Comparison of ENCODE assay signal across 13 cellular contexts in the genomic region with DNA sequence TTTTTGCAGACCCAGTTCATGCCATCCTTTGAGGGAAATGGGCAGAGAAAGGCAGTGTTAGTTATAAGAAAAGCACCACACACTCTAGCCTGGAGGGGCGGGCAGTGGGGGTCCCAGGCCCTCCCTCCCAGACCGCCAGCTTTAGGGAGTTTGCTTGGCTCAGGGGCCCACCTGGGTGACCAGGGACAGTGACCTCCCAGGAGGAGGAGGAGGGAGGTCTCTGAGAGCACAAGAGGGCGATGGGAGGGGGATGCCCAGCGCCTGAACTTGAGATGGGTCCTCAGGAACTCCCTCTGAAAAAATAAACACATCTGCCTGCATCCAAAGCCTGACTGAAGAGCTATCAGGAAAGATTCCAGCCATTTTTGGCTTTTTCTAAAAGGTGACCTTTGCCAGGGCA. TPM values are rescaled to one million over a fixed set of nuclear protein-coding genes. Genes with fewer than 3 reads are reported as not detected.
DNase-seq lines count a peak whose midpoint lies in the region; ATAC-seq and TF ChIP-seq lines count a peak whose summit lies in the region.
"Had no signal": no experiment of that assay in that cellular context is flagged by ENCODE, and none has a peak within 500 bp of the region (broad histone marks: within the 10 kb centered on the region; RNA-seq: fewer than 3 reads in every experiment).

No MANE protein-coding gene starts in this region.

- H3K4me2 ChIP-seq in neural cell (ENCODE audit: low read length): no peak overlapping the region

- peaks cover 53 to 74% (median 71%) of the 10 kb centered on the region in 4 donors for H3K4me1 ChIP-seq in upper lobe of left lung

- H3K36me3 ChIP-seq in neural cell (ENCODE audit: insufficient read depth, low read length): peaks cover 5% of the 10 kb centered on the region
- H3K36me3 ChIP-seq in upper lobe of left lung: peaks cover 0 to 6% (median 0%) of the 10 kb centered on the region in 4 donors

- no peaks in the 10 kb centered on the region for H3K79me2 ChIP-seq in neural cell (replicated peaks; ENCODE audit: insufficient read depth, low read length)

- H3K27ac ChIP-seq in neural cell (ENCODE audit: low read length) (peak overlapping the region; percentile 95), upper lobe of left lung (peak overlapping the region; percentile 84 to 88 (median 84))

- H3K27me3 ChIP-seq in neural cell (ENCODE audit: insufficient read depth, low read depth, low read length) (no peaks in the 10 kb centered on the region), upper lobe of left lung (no peaks in the 10 kb centered on the region)

- no peaks in the 10 kb centered on the region for H3K27me3 Mint-ChIP-seq in dendritic cell treated with granulocyte-macrophage colony-stimulating factor and Interleukin-4, amounts not matched to agents 40 ng/mL and 50 ng/mL, for 4 days

- no peak for TF ChIP-seq POLR2A in upper lobe of left lung (IDR thresholded peaks at IDR 0.05)

- no peaks in the 10 kb centered on the region for H3K9me3 Mint-ChIP-seq in dendritic cell treated with granulocyte-macrophage colony-stimulating factor and Interleukin-4, amounts not matched to agents 40 ng/mL and 50 ng/mL, for 4 days

- DNase-seq in activated effector memory CD4-positive, alpha-beta T cell treated with anti-CD3 and anti-CD28 coated beads, Interleukin-2, amount 50 U/mL, for 16 hours: peak; percentile 43
- DNase-seq in activated effector memory CD4-positive, alpha-beta T cell treated with Interleukin-2 at 50 U/mL for 16 hours: no peak
- no peak for DNase-seq in upper lobe of left lung
- DNase-seq in NK-92 treated with Interleukin-12 subunit alpha and Interleukin-12 subunit beta, amount 100 ng/mL, for 24 hours (lab: John Stamatoyannopoulos, UW): no peak
- DNase-seq in COR-L47 (lab: John Stamatoyannopoulos, UW): no peak
- DNase-seq: activated gamma-delta T cell treated with Interleukin-2 at 50 U/mL for 16 hours; dermis blood vessel endothelial cell; stimulated activated CD4-positive, alpha-beta T cell treated with anti-CD3 and anti-CD28 coated beads, Interleukin-2, amount 100 ng/mL, for 48 hours had no signal

- TF ChIP-seq CTCF in neural cell (IDR thresholded peaks at IDR 0.05; ENCODE audit: poor library complexity, severe bottlenecking) (no peak), upper lobe of left lung (IDR thresholded peaks at IDR 0.05) (no peak)

- H3K4me3 Mint-ChIP-seq in dendritic cell treated with granulocyte-macrophage colony-stimulating factor and Interleukin-4, amounts not matched to agents 40 ng/mL and 50 ng/mL, for 4 days: peak overlapping the region; percentile 6

- H3K9me3 ChIP-seq in neural cell (ENCODE audit: low read length) (no peaks in the 10 kb centered on the region), upper lobe of left lung (no peaks in the 10 kb centered on the region)
- H3K9me3 ChIP-seq: thoracic aorta had no signal

- intact Hi-C loops in dendritic cell treated with granulocyte-macrophage colony-stimulating factor and Interleukin-4, amounts not matched to agents 40 ng/mL and 50 ng/mL, for 4 days (cut with micrococcal nuclease): no loop called here

- H3K9me2 ChIP-seq in neural cell (ENCODE audit: insufficient read depth, low read length): no peaks in the 10 kb centered on the region

- ATAC-seq in upper lobe of left lung (ENCODE audit: low FRiP score in 2 of 2) (no peak), HG02571 (IDR thresholded peaks at IDR 0.05; ENCODE audit: unreplicated experiment) (no peak)
- ATAC-seq: activated CD4-positive, CD25-positive, alpha-beta regulatory T cell treated with anti-CD3 and anti-CD28 coated beads, Interleukin-2, amount 50 U/mL, for 24 hours had no signal

- H4K20me1 ChIP-seq in neural cell (ENCODE audit: insufficient read depth): no peaks in the 10 kb centered on the region

- peaks cover 70% of the 10 kb centered on the region for H3K4me1 Mint-ChIP-seq in dendritic cell treated with granulocyte-macrophage colony-stimulating factor and Interleukin-4, amounts not matched to agents 40 ng/mL and 50 ng/mL, for 4 days (ENCODE audit: low read depth)

- peak overlapping the region; percentile 76 for H3K9ac ChIP-seq in neural cell (ENCODE audit: low read length)

- peaks cover 22% of the 10 kb centered on the region for H3K36me3 Mint-ChIP-seq in dendritic cell treated with granulocyte-macrophage colony-stimulating factor and Interleukin-4, amounts not matched to agents 40 ng/mL and 50 ng/mL, for 4 days (ENCODE audit: low read depth)

- peak overlapping the region; percentile 94 for H3K27ac Mint-ChIP-seq in dendritic cell treated with granulocyte-macrophage colony-stimulating factor and Interleukin-4, amounts not matched to agents 40 ng/mL and 50 ng/mL, for 4 days

- TF ChIP-seq RAD21 in neural cell (conservative IDR thresholded peaks at IDR 0.05): no peak

- H3F3A ChIP-seq in neural cell (ENCODE audit: insufficient read depth, low read length, poor library complexity, severe bottlenecking): peaks cover 5% of the 10 kb centered on the region

- H3K4me3 ChIP-seq in neural cell (ENCODE audit: low read length) (no peak overlapping the region), upper lobe of left lung (no peak overlapping the region)
- H3K4me3 ChIP-seq: thoracic aorta had no signal

- WGBS in upper lobe of left lung, 2 donors: 72 to 81% methylated on average over 4 of the region's 4 CpGs

- no peak overlapping the region for H2AFZ ChIP-seq in neural cell (ENCODE audit: low read depth, low read length)

- no peak for TF ChIP-seq EP300 in neural cell (conservative IDR thresholded peaks at IDR 0.05; ENCODE audit: poor library complexity, severe bottlenecking)
- no peak for TF ChIP-seq EP300 in upper lobe of left lung (IDR thresholded peaks at IDR 0.05)

TF ChIP-seq in neural cell, 6 proteins besides CTCF, POLR2A, EP300 and RAD21:
- TF ChIP-seq MXI1 (conservative IDR thresholded peaks at IDR 0.05; ENCODE audit: poor library complexity, severe bottlenecking): no peak
- no peak for TF ChIP-seq SMC3 (conservative IDR thresholded peaks at IDR 0.05; ENCODE audit: poor library complexity)
- TF ChIP-seq TAF1 (IDR thresholded peaks at IDR 0.05; ENCODE audit: low read depth): no peak
- TF ChIP-seq, protein P1, sequence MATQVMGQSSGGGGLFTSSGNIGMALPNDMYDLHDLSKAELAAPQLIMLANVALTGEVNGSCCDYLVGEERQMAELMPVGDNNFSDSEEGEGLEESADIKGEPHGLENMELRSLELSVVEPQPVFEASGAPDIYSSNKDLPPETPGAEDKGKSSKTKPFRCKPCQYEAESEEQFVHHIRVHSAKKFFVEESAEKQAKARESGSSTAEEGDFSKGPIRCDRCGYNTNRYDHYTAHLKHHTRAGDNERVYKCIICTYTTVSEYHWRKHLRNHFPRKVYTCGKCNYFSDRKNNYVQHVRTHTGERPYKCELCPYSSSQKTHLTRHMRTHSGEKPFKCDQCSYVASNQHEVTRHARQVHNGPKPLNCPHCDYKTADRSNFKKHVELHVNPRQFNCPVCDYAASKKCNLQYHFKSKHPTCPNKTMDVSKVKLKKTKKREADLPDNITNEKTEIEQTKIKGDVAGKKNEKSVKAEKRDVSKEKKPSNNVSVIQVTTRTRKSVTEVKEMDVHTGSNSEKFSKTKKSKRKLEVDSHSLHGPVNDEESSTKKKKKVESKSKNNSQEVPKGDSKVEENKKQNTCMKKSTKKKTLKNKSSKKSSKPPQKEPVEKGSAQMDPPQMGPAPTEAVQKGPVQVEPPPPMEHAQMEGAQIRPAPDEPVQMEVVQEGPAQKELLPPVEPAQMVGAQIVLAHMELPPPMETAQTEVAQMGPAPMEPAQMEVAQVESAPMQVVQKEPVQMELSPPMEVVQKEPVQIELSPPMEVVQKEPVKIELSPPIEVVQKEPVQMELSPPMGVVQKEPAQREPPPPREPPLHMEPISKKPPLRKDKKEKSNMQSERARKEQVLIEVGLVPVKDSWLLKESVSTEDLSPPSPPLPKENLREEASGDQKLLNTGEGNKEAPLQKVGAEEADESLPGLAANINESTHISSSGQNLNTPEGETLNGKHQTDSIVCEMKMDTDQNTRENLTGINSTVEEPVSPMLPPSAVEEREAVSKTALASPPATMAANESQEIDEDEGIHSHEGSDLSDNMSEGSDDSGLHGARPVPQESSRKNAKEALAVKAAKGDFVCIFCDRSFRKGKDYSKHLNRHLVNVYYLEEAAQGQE (IDR thresholded peaks at IDR 0.05; ENCODE audit: borderline replicate concordance): no peak
- TF ChIP-seq EZH2 (IDR thresholded peaks at IDR 0.05; ENCODE audit: borderline replicate concordance, insufficient read depth, low read length, poor library complexity, severe bottlenecking): no peak
- no peak for TF ChIP-seq POLR2AphosphoS5 (IDR thresholded peaks at IDR 0.05)

RNA-seq across cellular contexts. Expression of gene TRIM8, which starts 32.6 kb away (rescaled TPM):
- polyA plus RNA-seq in neural cell: 47.5 and 59.2 TPM in 2 replicates
- 63.4 and 77.9 TPM in 2 replicates for polyA minus RNA-seq in neural cell
- total RNA-seq in upper lobe of left lung: 100 to 1,000 TPM; 162 to 279 (median 177) TPM

RNA-seq across cellular contexts. Expression of gene ARL3, which starts 37.3 kb away (rescaled TPM):
- polyA plus RNA-seq in neural cell: 51.9 and 56.0 TPM in 2 replicates
- polyA minus RNA-seq in neural cell: 37.6 and 41.4 TPM in 2 replicates
- total RNA-seq in upper lobe of left lung: 1 to 10 TPM; 4.6 to 7.9 (median 6.4) TPM

RNA-seq across cellular contexts. Expression of gene SFXN2, which starts 37.5 kb away (rescaled TPM):
- polyA plus RNA-seq in neural cell: 14.9 and 16.0 TPM in 2 replicates
- polyA minus RNA-seq in neural cell: 11.0 and 12.3 TPM in 2 replicates
- total RNA-seq in upper lobe of left lung: 10 to 100 TPM in 2 of 6 donors, 1 to 10 TPM in 4; 3.9 to 28.3 (median 8.0) TPM
